ENCODE assay signal across 9 cellular contexts in genomic region chr1:239308701-239309333, GRCh38.
DNase-seq lines count a peak whose midpoint lies in the region; ATAC-seq, FAIRE-seq and TF ChIP-seq lines count a peak whose summit lies in the region.
"Had no signal": no experiment of that assay in that cellular context is flagged by ENCODE, and none has a peak within 500 bp of the region (broad histone marks: within the 10 kb centered on the region; RNA-seq: fewer than 3 reads in every experiment).

No MANE protein-coding gene starts in this region.

- no peaks in the 10 kb centered on the region for H4K20me1 ChIP-seq in OCI-LY3 (ENCODE audit: insufficient read depth, low read length)

- no peaks in the 10 kb centered on the region for H3K27me3 ChIP-seq in CD4-positive, alpha-beta memory T cell (ENCODE audit: insufficient read depth, low read length)
- H3K27me3 ChIP-seq in OCI-LY3 (ENCODE audit: low read depth, low read length) (no peaks in the 10 kb centered on the region), pancreas (no peaks in the 10 kb centered on the region), tibial artery (no peaks in the 10 kb centered on the region)

- FAIRE-seq in pancreas (lab: Jason Lieb, UNC) = no peak

- TF ChIP-seq CTCF in OCI-LY3 (IDR thresholded peaks at IDR 0.05; ENCODE audit: low read depth, low read length) (peak; percentile 76), pancreas (IDR thresholded peaks at IDR 0.05) (peak in 3 of 4 donors; percentile 47 to 59 (median 49)), tibial artery (IDR thresholded peaks at IDR 0.05) (no peak)

- no peaks in the 10 kb centered on the region for H3K9me3 ChIP-seq in CD4-positive, alpha-beta memory T cell (ENCODE audit: control insufficient read depth in 1 of 2, low read length in 2 of 2)
- no peaks in the 10 kb centered on the region for H3K9me3 ChIP-seq in OCI-LY3 (ENCODE audit: insufficient read depth, low read length)
- no peaks in the 10 kb centered on the region for H3K9me3 ChIP-seq in pancreas
- no peaks in the 10 kb centered on the region for H3K9me3 ChIP-seq in tibial artery

- no peaks in the 10 kb centered on the region for H3K4me1 Mint-ChIP-seq in CD4-positive, alpha-beta memory T cell

- no peak overlapping the region for H3K4me3 ChIP-seq in CD4-positive, alpha-beta memory T cell (ENCODE audit: low read length in 2 of 2)
- H3K4me3 ChIP-seq in OCI-LY3 (ENCODE audit: low read length) = no peak overlapping the region
- H3K4me3 ChIP-seq in pancreas = no peak overlapping the region
- no peak overlapping the region for H3K4me3 ChIP-seq in tibial artery

- in situ Hi-C loops in T47D (cut with HindIII; ENCODE audit: low pct_unique_long_range_greater_than_20kb, low sequenced_read_pairs) = no loop called here

- peak overlapping the region; percentile 64 for H2AFZ ChIP-seq in OCI-LY3 (ENCODE audit: low read depth, low read length)

- no peaks in the 10 kb centered on the region for H3K9me3 Mint-ChIP-seq in CD4-positive, alpha-beta memory T cell
- H3K9me3 Mint-ChIP-seq: dendritic cell treated with granulocyte-macrophage colony-stimulating factor and Interleukin-4, amounts not matched to agents 40 ng/mL and 50 ng/mL, for 4 days had no signal

- no peak overlapping the region for H3K27ac ChIP-seq in CD4-positive, alpha-beta memory T cell (ENCODE audit: low read depth, low read length)
- H3K27ac ChIP-seq in OCI-LY3 (ENCODE audit: low read length) (no peak overlapping the region), pancreas (no peak overlapping the region), tibial artery (no peak overlapping the region)

- H3K4me2 ChIP-seq in OCI-LY3 (ENCODE audit: low read length) = no peak overlapping the region

- POLR2A ChIA-PET in CD4-positive, alpha-beta memory T cell (lab: Charles Lee; ENCODE audit: partially characterized antibody) = no interaction called here

- ATAC-seq in GM21717 (IDR thresholded peaks at IDR 0.05; ENCODE audit: unreplicated experiment) = peak; percentile 78
- ATAC-seq in pancreas = peak; percentile 91 to 96 (median 93)
- ATAC-seq in HG02884 (IDR thresholded peaks at IDR 0.05; ENCODE audit: unreplicated experiment) = no peak

- no peaks in the 10 kb centered on the region for H3K36me3 ChIP-seq in CD4-positive, alpha-beta memory T cell (ENCODE audit: insufficient read depth, low read length)
- H3K36me3 ChIP-seq in OCI-LY3 (replicated peaks; ENCODE audit: low read depth, low read length) (no peaks in the 10 kb centered on the region), pancreas (no peaks in the 10 kb centered on the region), tibial artery (no peaks in the 10 kb centered on the region)

- H3K27ac Mint-ChIP-seq in CD4-positive, alpha-beta memory T cell = no peak overlapping the region
- H3K27ac Mint-ChIP-seq: dendritic cell treated with granulocyte-macrophage colony-stimulating factor and Interleukin-4, amounts not matched to agents 40 ng/mL and 50 ng/mL, for 4 days had no signal

- H3K27me3 Mint-ChIP-seq in CD4-positive, alpha-beta memory T cell = peaks cover 0 to 2% of the 10 kb centered on the region in 2 donors
- H3K27me3 Mint-ChIP-seq: dendritic cell treated with granulocyte-macrophage colony-stimulating factor and Interleukin-4, amounts not matched to agents 40 ng/mL and 50 ng/mL, for 4 days had no signal

- no peaks in the 10 kb centered on the region for H3K4me1 ChIP-seq in CD4-positive, alpha-beta memory T cell (ENCODE audit: insufficient read depth, low read length)
- no peaks in the 10 kb centered on the region for H3K4me1 ChIP-seq in OCI-LY3 (ENCODE audit: low read length)
- H3K4me1 ChIP-seq in pancreas = peaks cover 0 to 3% (median 0%) of the 10 kb centered on the region in 3 donors
- no peaks in the 10 kb centered on the region for H3K4me1 ChIP-seq in tibial artery

- CTCF ChIA-PET in CD4-positive, alpha-beta memory T cell (lab: Charles Lee; ENCODE audit: partially characterized antibody) = interaction anchor here (0.7 to 1.3 kb wide), 4 partner anchors 8 to 589 kb away, joined by 3 to 5 read pairs (median 4); no protein-coding TSS in a partner anchor

- no peaks in the 10 kb centered on the region for H3K36me3 Mint-ChIP-seq in CD4-positive, alpha-beta memory T cell

- H3K4me3 Mint-ChIP-seq in CD4-positive, alpha-beta memory T cell = no peak overlapping the region
- H3K4me3 Mint-ChIP-seq: dendritic cell treated with granulocyte-macrophage colony-stimulating factor and Interleukin-4, amounts not matched to agents 40 ng/mL and 50 ng/mL, for 4 days had no signal

- no peaks in the 10 kb centered on the region for H3K79me2 ChIP-seq in OCI-LY3 (ENCODE audit: low read length)

- 30 to 35% methylated on average over 6 of the region's 6 CpGs for WGBS in pancreas, 2 donors

- no peak overlapping the region for H3K9ac ChIP-seq in OCI-LY3 (ENCODE audit: low read length)

- peak in 3 of 5 donors; percentile 1 to 13 (median 1) for DNase-seq in CD4-positive, alpha-beta memory T cell
- DNase-seq in T47D (ENCODE audit: low read depth in 1 of 2, low spot score in 1 of 2) (peak; percentile 17 to 68), pancreas (peak; percentile 37 to 69 (median 55)), tibial artery (no peak), NCI-H510A treated with DMSO at 0.1 percent for 48 hours (lab: John Stamatoyannopoulos, UW) (no peak)

- intact Hi-C loops in CD4-positive, alpha-beta memory T cell (cut with micrococcal nuclease) = no loop called here
- intact Hi-C loops in pancreas (cut with DNase I) = loop anchor here in 1 of 3 donors (10.0 kb wide), 1 partner anchor 76 kb away; the partner anchor contains the start of gene CHRM3
- intact Hi-C loops in tibial artery (cut with DNase I; ENCODE audit: low total_unique reads) = loop anchor here (5.0 to 10.0 kb wide), 2 partner anchors 566 to 588 kb away; no protein-coding TSS in a partner anchor

Comparison
In these comparisons a context has a peak if more than half of its experiments do, and no peak if none do; other contexts are left out.
1. DNase-seq: peak in CD4-positive, alpha-beta memory T cell (3 of 5), T47D (2 of 2) and pancreas (6 of 6); none in tibial artery (0 of 2) and NCI-H510A treated with DMSO at 0.1 percent for 48 hours (single experiment).
2. CTCF ChIP-seq: peak in OCI-LY3 (single experiment) and pancreas (3 of 4); none in tibial artery (0 of 2).